Comparison of ENCODE assay signal across 22 cellular contexts in the genomic region with DNA sequence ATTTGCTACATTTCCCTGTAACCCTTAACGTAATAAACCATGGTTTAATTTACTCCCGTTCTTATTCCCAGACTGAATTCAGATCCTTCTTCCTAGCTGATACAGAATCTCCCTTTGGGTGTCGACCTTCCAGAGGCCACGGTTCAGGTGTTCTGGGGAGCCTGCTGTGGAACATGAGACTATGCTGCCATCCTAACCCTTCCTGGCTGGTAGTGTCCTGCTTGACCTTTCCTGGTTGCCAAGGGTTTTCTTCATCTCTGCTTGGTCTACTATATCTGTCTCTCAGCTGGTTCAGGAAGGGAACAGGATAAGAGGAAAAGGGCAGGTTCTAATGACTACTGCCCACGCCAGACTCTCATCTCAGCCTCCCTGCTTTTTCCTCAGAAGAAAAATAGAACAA. TPM values are rescaled to one million over a fixed set of nuclear protein-coding genes. Genes with fewer than 3 reads are reported as not detected.
DNase-seq lines count a peak whose midpoint lies in the region; ATAC-seq lines count a peak whose summit lies in the region.
"Had no signal": no experiment of that assay in that cellular context is flagged by ENCODE, and none has a peak within 500 bp of the region (broad histone marks: within the 10 kb centered on the region; RNA-seq: fewer than 3 reads in every experiment).

No MANE protein-coding gene starts in this region.

- no peak for ATAC-seq in activated CD8-positive, alpha-beta T cell treated with anti-CD3 and anti-CD28 coated beads, Interleukin-2, amount 10 ng/mL, durations not matched to agents 7 days and 5 days
- no peak for ATAC-seq in effector memory CD8-positive, alpha-beta T cell (replicated peaks)
- no peak for ATAC-seq in stimulated activated memory B cell treated with anti-CD40 and anti-IgM and Interleukin-4, amounts not matched to agents 10 μg/mL and 1 μg/mL and 100 μg/mL, for 72 hours
- ATAC-seq in HG03460 (IDR thresholded peaks at IDR 0.05; ENCODE audit: unreplicated experiment): no peak

- H3K4me1 Mint-ChIP-seq in activated naive CD4-positive, alpha-beta T cell treated with anti-CD3 and anti-CD28 coated beads, Interleukin-2, amount 50 U/mL, for 24 hours: peaks cover 63% of the 10 kb centered on the region
- peaks cover 62% of the 10 kb centered on the region for H3K4me1 Mint-ChIP-seq in activated CD8-positive, alpha-beta T cell treated with anti-CD3 and anti-CD28 coated beads, Interleukin-2, amount 10 ng/mL, durations not matched to agents 7 days and 5 days (ENCODE audit: low read depth)
- H3K4me1 Mint-ChIP-seq in effector memory CD8-positive, alpha-beta T cell (ENCODE audit: low read depth in 2 of 2): peaks cover 5 to 6% of the 10 kb centered on the region in 2 donors
- H3K4me1 Mint-ChIP-seq in stimulated activated memory B cell treated with anti-CD40 and anti-IgM and Interleukin-4, amounts not matched to agents 10 μg/mL and 1 μg/mL and 100 μg/mL, for 72 hours: peaks cover 13% of the 10 kb centered on the region
- H3K4me1 Mint-ChIP-seq: H9 had no signal

- CTCF ChIA-PET in activated CD8-positive, alpha-beta T cell treated with anti-CD3 and anti-CD28 coated beads, Interleukin-2, amount 10 ng/mL, durations not matched to agents 7 days and 5 days (lab: Charles Lee): interaction anchor here (2.0 to 2.3 kb wide), 2 partner anchors 10 to 20 kb away, joined by 7 to 9 read pairs; no protein-coding TSS in a partner anchor

- no peaks in the 10 kb centered on the region for H3K27me3 Mint-ChIP-seq in activated naive CD4-positive, alpha-beta T cell treated with anti-CD3 and anti-CD28 coated beads, Interleukin-2, amount 50 U/mL, for 24 hours
- H3K27me3 Mint-ChIP-seq in activated CD8-positive, alpha-beta T cell treated with anti-CD3 and anti-CD28 coated beads, Interleukin-2, amount 10 ng/mL, durations not matched to agents 7 days and 5 days (ENCODE audit: low read depth): no peaks in the 10 kb centered on the region
- H3K27me3 Mint-ChIP-seq in effector memory CD8-positive, alpha-beta T cell: no peaks in the 10 kb centered on the region
- H3K27me3 Mint-ChIP-seq in stimulated activated memory B cell treated with anti-CD40 and anti-IgM and Interleukin-4, amounts not matched to agents 10 μg/mL and 1 μg/mL and 100 μg/mL, for 72 hours: no peaks in the 10 kb centered on the region
- H3K27me3 Mint-ChIP-seq: type B pancreatic cell had no signal

- no peak for DNase-seq in activated naive CD4-positive, alpha-beta T cell treated with anti-CD3 and anti-CD28 coated beads, Interleukin-2, amount 50 U/mL, for 16 hours
- DNase-seq in activated CD8-positive, alpha-beta T cell treated with anti-CD3 and anti-CD28 coated beads, Interleukin-2, amount 10 ng/mL, durations not matched to agents 7 days and 5 days: no peak
- DNase-seq in effector memory CD8-positive, alpha-beta T cell: no peak
- DNase-seq in inferior parietal cortex (ENCODE audit: extremely low spot score) (no peak), SIG-M5 treated with dmso at 0.1 percent for 504 hours (lab: John Stamatoyannopoulos, UW; ENCODE audit: unreplicated experiment) (no peak)
- DNase-seq: activated CD4-positive, alpha-beta T cell treated with anti-CD3 and anti-CD28 coated beads, Interleukin-2, amount 50 U/mL, for 48 hours; cerebellar nuclear complex; DND-41; effector CD8-positive, alpha-beta T cell; H9; KG1; mesendoderm; NCI-H187 treated with DMSO at 0.1 percent for 48 hours; NCI-H2227 treated with DMSO at 0.1 percent for 48 hours; NCI-H774; psoas muscle; Right ventricle myocardium superior; stomach had no signal

- H3K4me3 Mint-ChIP-seq in activated naive CD4-positive, alpha-beta T cell treated with anti-CD3 and anti-CD28 coated beads, Interleukin-2, amount 50 U/mL, for 24 hours: no peak overlapping the region
- H3K4me3 Mint-ChIP-seq in activated CD8-positive, alpha-beta T cell treated with anti-CD3 and anti-CD28 coated beads, Interleukin-2, amount 10 ng/mL, durations not matched to agents 7 days and 5 days: no peak overlapping the region
- H3K4me3 Mint-ChIP-seq in effector memory CD8-positive, alpha-beta T cell: no peak overlapping the region
- H3K4me3 Mint-ChIP-seq in stimulated activated memory B cell treated with anti-CD40 and anti-IgM and Interleukin-4, amounts not matched to agents 10 μg/mL and 1 μg/mL and 100 μg/mL, for 72 hours: no peak overlapping the region
- H3K4me3 Mint-ChIP-seq: H9, type B pancreatic cell had no signal

- peaks cover 43% of the 10 kb centered on the region for H3K36me3 Mint-ChIP-seq in activated naive CD4-positive, alpha-beta T cell treated with anti-CD3 and anti-CD28 coated beads, Interleukin-2, amount 50 U/mL, for 24 hours
- H3K36me3 Mint-ChIP-seq in activated CD8-positive, alpha-beta T cell treated with anti-CD3 and anti-CD28 coated beads, Interleukin-2, amount 10 ng/mL, durations not matched to agents 7 days and 5 days (ENCODE audit: low read depth): peaks cover 92% of the 10 kb centered on the region
- peaks cover 96% of the 10 kb centered on the region for H3K36me3 Mint-ChIP-seq in effector memory CD8-positive, alpha-beta T cell (ENCODE audit: insufficient read depth)
- H3K36me3 Mint-ChIP-seq in stimulated activated memory B cell treated with anti-CD40 and anti-IgM and Interleukin-4, amounts not matched to agents 10 μg/mL and 1 μg/mL and 100 μg/mL, for 72 hours: peaks cover 81% of the 10 kb centered on the region

- H3K9me3 Mint-ChIP-seq in activated naive CD4-positive, alpha-beta T cell treated with anti-CD3 and anti-CD28 coated beads, Interleukin-2, amount 50 U/mL, for 24 hours: no peaks in the 10 kb centered on the region
- H3K9me3 Mint-ChIP-seq in activated CD8-positive, alpha-beta T cell treated with anti-CD3 and anti-CD28 coated beads, Interleukin-2, amount 10 ng/mL, durations not matched to agents 7 days and 5 days (ENCODE audit: insufficient read depth): no peaks in the 10 kb centered on the region
- H3K9me3 Mint-ChIP-seq in effector memory CD8-positive, alpha-beta T cell: no peaks in the 10 kb centered on the region
- H3K9me3 Mint-ChIP-seq in stimulated activated memory B cell treated with anti-CD40 and anti-IgM and Interleukin-4, amounts not matched to agents 10 μg/mL and 1 μg/mL and 100 μg/mL, for 72 hours: no peaks in the 10 kb centered on the region
- H3K9me3 Mint-ChIP-seq: H9, type B pancreatic cell had no signal

- POLR2A ChIA-PET in activated CD8-positive, alpha-beta T cell treated with anti-CD3 and anti-CD28 coated beads, Interleukin-2, amount 10 ng/mL, durations not matched to agents 7 days and 5 days (lab: Charles Lee): interaction anchor here (1.1 kb wide), 1 partner anchor 12 kb away, joined by 3 read pairs; no protein-coding TSS in a partner anchor

- H3K27ac Mint-ChIP-seq in activated naive CD4-positive, alpha-beta T cell treated with anti-CD3 and anti-CD28 coated beads, Interleukin-2, amount 50 U/mL, for 24 hours: peak overlapping the region; percentile 57
- peak overlapping the region; percentile 31 for H3K27ac Mint-ChIP-seq in activated CD8-positive, alpha-beta T cell treated with anti-CD3 and anti-CD28 coated beads, Interleukin-2, amount 10 ng/mL, durations not matched to agents 7 days and 5 days
- peak overlapping the region; percentile 47 to 69 for H3K27ac Mint-ChIP-seq in effector memory CD8-positive, alpha-beta T cell
- H3K27ac Mint-ChIP-seq in stimulated activated memory B cell treated with anti-CD40 and anti-IgM and Interleukin-4, amounts not matched to agents 10 μg/mL and 1 μg/mL and 100 μg/mL, for 72 hours: peak overlapping the region; percentile 47
- H3K27ac Mint-ChIP-seq: H9, type B pancreatic cell had no signal

RNA-seq across cellular contexts. Expression of a gene that starts 36.5 kb away (rescaled TPM):
- 100 to 1,000 TPM; 472 to 473 TPM for total RNA-seq in activated CD8-positive, alpha-beta T cell treated with anti-CD3 and anti-CD28 coated beads, Interleukin-2, amount 10 ng/mL, durations not matched to agents 7 days and 5 days
